Comparison of ENCODE assay signal across 1 cellular context in the genomic region with DNA sequence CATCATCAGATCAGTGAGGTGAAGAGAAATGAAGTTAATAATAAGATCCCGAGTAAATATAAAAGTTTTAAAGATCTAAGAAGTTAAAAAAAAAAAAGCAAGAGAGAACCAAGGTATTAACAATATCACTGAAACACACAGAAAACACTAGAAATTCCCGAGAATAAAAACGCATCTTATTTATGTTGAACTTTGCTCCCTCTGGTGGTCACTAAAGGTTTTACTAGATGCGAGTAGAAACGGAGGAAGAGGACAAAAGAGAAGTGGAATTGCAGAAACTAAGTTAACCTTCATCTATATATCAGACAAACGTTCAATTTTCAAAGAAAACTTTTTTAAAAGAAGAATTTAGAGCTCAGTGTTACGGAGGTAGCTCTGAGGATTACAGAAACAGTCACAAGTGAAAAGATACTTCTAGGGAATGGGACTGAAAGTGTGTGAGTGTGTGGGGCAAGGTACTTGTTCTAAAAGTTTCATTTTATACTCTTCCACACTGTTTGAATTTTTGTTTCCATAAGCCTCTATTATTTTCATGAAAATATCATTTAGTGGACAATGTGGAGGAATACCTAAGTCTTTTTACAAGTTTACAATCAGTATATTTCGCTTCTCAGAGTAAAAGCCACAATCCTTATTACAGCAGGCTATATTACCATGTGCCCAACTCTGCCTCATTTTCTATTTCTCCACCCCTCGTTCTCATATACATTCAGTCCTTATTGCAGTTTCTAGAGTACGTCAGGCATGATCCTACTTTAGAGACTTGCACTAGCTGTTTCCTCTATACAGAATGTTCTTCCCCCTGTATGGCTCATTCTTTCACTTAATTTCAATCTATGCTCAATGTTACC.
TF ChIP-seq lines count a peak whose summit lies in the region.

No MANE protein-coding gene starts in this region.

TF ChIP-seq in Ishikawa, 13 proteins besides CTCF, POLR2A, EP300 and RAD21 (continued from another document):
- TF ChIP-seq REST (IDR thresholded peaks at IDR 0.05; ENCODE audit: low read depth) (no peak), FOXM1 (IDR thresholded peaks at IDR 0.05; ENCODE audit: borderline replicate concordance, low read depth) (no peak), YY1 (IDR thresholded peaks at IDR 0.05; ENCODE audit: low read depth) (no peak), TCF12 (IDR thresholded peaks at IDR 0.05; ENCODE audit: low read depth) (no peak), ZBTB7A (IDR thresholded peaks at IDR 0.05; ENCODE audit: low read depth) (no peak), CREB1 (IDR thresholded peaks at IDR 0.05; ENCODE audit: low read depth) (no peak), USF1 (IDR thresholded peaks at IDR 0.05) (no peak), EGR1 (IDR thresholded peaks at IDR 0.05) (no peak), NFIC (IDR thresholded peaks at IDR 0.05) (no peak)
